ENCODE assay signal across 21 cellular contexts in genomic region chr14:78196323-78196722, GRCh38. TPM values are rescaled to one million over a fixed set of nuclear protein-coding genes. Genes with fewer than 3 reads are reported as not detected.
A peak's percentile ranks its signal among the peaks of the same experiment; 100 is the strongest.
DNase-seq lines count a peak whose midpoint lies in the region; ATAC-seq, FAIRE-seq and TF ChIP-seq lines count a peak whose summit lies in the region.
"Had no signal": no experiment of that assay in that cellular context is flagged by ENCODE, and none has a peak within 500 bp of the region (broad histone marks: within the 10 kb centered on the region; RNA-seq: fewer than 3 reads in every experiment).

No MANE protein-coding gene starts in this region.

- no peak overlapping the region for H3K23ac ChIP-seq in H1 (ENCODE audit: insufficient read length)

- no peaks in the 10 kb centered on the region for H3K23me2 ChIP-seq in H1 (ENCODE audit: low read depth, low read length)

- no peak for FAIRE-seq in H1 (lab: Jason Lieb, UNC)
- FAIRE-seq in HTR-8/SVneo (lab: Jason Lieb, UNC): no peak
- FAIRE-seq: A549, GM12878, H54 had no signal

- no peak overlapping the region for H3K14ac ChIP-seq in H1 (ENCODE audit: insufficient read length)

- no peak overlapping the region for H2BK5ac ChIP-seq in H1 (ENCODE audit: low read depth, low read length)

- DNase-seq in cardiac septum (ENCODE audit: low spot score) (peak; percentile 58), left ventricle myocardium superior (no peak), Panc1 (ENCODE audit: low read depth, low spot score) (no peak), H1 (ENCODE audit: low read depth in 1 of 2, low spot score in 2 of 2) (no peak), HTR-8/SVneo (ENCODE audit: insufficient read length, low spot score) (no peak)
- DNase-seq in activated CD4-positive, alpha-beta T cell treated with anti-CD3 and anti-CD28 coated beads, Interleukin-2, amount 10 ng/mL, durations not matched to agents 7 days and 5 days: no peak
- DNase-seq: Caco-2; CD4-positive, alpha-beta T cell; EL; MG63; NCI-H1048; NCI-H2029 treated with DMSO at 0.1 percent for 48 hours; NCI-H446 treated with DMSO at 0.1 percent for 48 hours; NCI-H774 had no signal

- H2BK15ac ChIP-seq in H1 (ENCODE audit: low read length): no peak overlapping the region

- no peak overlapping the region for H3K18ac ChIP-seq in H1 (ENCODE audit: extremely low read depth, low read length)

- H2BK120ac ChIP-seq in H1 (replicated peaks; ENCODE audit: low read depth, low read length): no peak overlapping the region

- no peaks in the 10 kb centered on the region for H3K36me3 ChIP-seq in Panc1 (ENCODE audit: control insufficient read depth, insufficient read depth, low read length)
- H3K36me3 ChIP-seq in H1 (ENCODE audit: control insufficient read depth in 2 of 4, insufficient read depth in 4 of 4, low read length in 3 of 4): no peaks in the 10 kb centered on the region
- H3K36me3 ChIP-seq: MG63 had no signal

- no peaks in the 10 kb centered on the region for H3K79me1 ChIP-seq in H1 (ENCODE audit: low read depth, low read length)

- ATAC-seq in left ventricle myocardium superior: no peak
- ATAC-seq in Panc1: no peak
- ATAC-seq in HG03460 (IDR thresholded peaks at IDR 0.05; ENCODE audit: unreplicated experiment): no peak
- ATAC-seq: GM12878 had no signal

- CTCF ChIA-PET in Panc1 (lab: Charles Lee): no interaction called here
- CTCF ChIA-PET in H1 (lab: Charles Lee; ENCODE audit: partially characterized antibody): interaction anchor here (0.8 to 1.7 kb wide), 10 partner anchors 13 to 242 kb away, joined by 3 to 7 read pairs (median 4); no protein-coding TSS in a partner anchor
- CTCF ChIA-PET in activated CD4-positive, alpha-beta T cell treated with anti-CD3 and anti-CD28 coated beads, Interleukin-2, amount 10 ng/mL, durations not matched to agents 7 days and 5 days (lab: Charles Lee): no interaction called here

- TF ChIP-seq RAD21 in H1 (IDR thresholded peaks at IDR 0.05 in 1 of 2, conservative IDR thresholded peaks at IDR 0.05 in 1 of 2; ENCODE audit: low read depth in 2 of 2, low read length in 2 of 2): peak; percentile 28 to 44

- no peak overlapping the region for H3K56ac ChIP-seq in H1 (replicated peaks; ENCODE audit: insufficient read length, low read depth, low read length)

- H4K20me1 ChIP-seq in H1 (replicated peaks in 1 of 2; ENCODE audit: control insufficient read depth in 1 of 2, insufficient read depth in 2 of 2, low read length in 2 of 2): no peaks in the 10 kb centered on the region

- no peak overlapping the region for H4K91ac ChIP-seq in H1 (replicated peaks; ENCODE audit: insufficient read length, low read length)

- no peak overlapping the region for H3K4me3 ChIP-seq in Panc1 (ENCODE audit: low read depth in 2 of 2, low read length in 2 of 2)
- no peak overlapping the region for H3K4me3 ChIP-seq in H1 (ENCODE audit: extremely low read depth in 1 of 4, insufficient read depth in 2 of 4, low read depth in 3 of 4, low read length in 4 of 4)
- H3K4me3 ChIP-seq: A549, GM12878, MG63, SK-N-MC had no signal

- no peak overlapping the region for H3K4ac ChIP-seq in H1 (replicated peaks; ENCODE audit: insufficient read length, low read depth, low read length)

- intact Hi-C loops in cardiac septum (cut with DNase I): no loop called here
- intact Hi-C loops in left ventricle myocardium superior (cut with micrococcal nuclease): no loop called here
- intact Hi-C loops in Panc1 (cut with micrococcal nuclease; ENCODE audit: unreplicated experiment): no loop called here

- H3K9me3 Mint-ChIP-seq in activated CD4-positive, alpha-beta T cell treated with anti-CD3 and anti-CD28 coated beads, Interleukin-2, amount 10 ng/mL, durations not matched to agents 7 days and 5 days: peaks cover 7% of the 10 kb centered on the region
- H3K9me3 Mint-ChIP-seq: CD4-positive, alpha-beta T cell had no signal

- no peaks in the 10 kb centered on the region for H3K36me3 Mint-ChIP-seq in activated CD4-positive, alpha-beta T cell treated with anti-CD3 and anti-CD28 coated beads, Interleukin-2, amount 10 ng/mL, durations not matched to agents 7 days and 5 days (ENCODE audit: low read depth)

- 0 out of 2 replicates have a peak, but pooled peaks have one; percentile 4 for TF ChIP-seq CTCF in Panc1 (IDR thresholded peaks at IDR 0.05)
- peak in 2 of 3 experiments; percentile 19 to 37; a peak in 2 of 4 replicates for TF ChIP-seq CTCF in H1 (IDR thresholded peaks at IDR 0.05; ENCODE audit: control extremely low read depth in 1 of 3, insufficient read depth in 1 of 3, low read depth in 1 of 3, low read length in 3 of 3)

- BruUV-seq in Panc1 (replicated peaks; lab: Mats Ljungman, UMichigan): no TSS peak

- no peaks in the 10 kb centered on the region for H3K9me3 ChIP-seq in Panc1 (ENCODE audit: control insufficient read depth, insufficient read depth, low read depth, low read length)
- H3K9me3 ChIP-seq in H1 (ENCODE audit: insufficient read depth in 2 of 2, low read depth in 1 of 2, low read length in 1 of 2): no peaks in the 10 kb centered on the region
- H3K9me3 ChIP-seq: A549, Caco-2, MG63 had no signal

- H3K27ac ChIP-seq in Panc1 (ENCODE audit: low read length): no peak overlapping the region
- no peak overlapping the region for H3K27ac ChIP-seq in H1 (ENCODE audit: low read depth, low read length)
- H3K27ac ChIP-seq: A549, KMS-11, SK-N-MC had no signal

- H3K79me2 ChIP-seq in H1 (ENCODE audit: control insufficient read depth in 1 of 2, insufficient read depth in 2 of 2, low read length in 2 of 2): no peaks in the 10 kb centered on the region

- no peak overlapping the region for H2AFZ ChIP-seq in H1 (ENCODE audit: low read length)

- no peak overlapping the region for H3K4me3 Mint-ChIP-seq in activated CD4-positive, alpha-beta T cell treated with anti-CD3 and anti-CD28 coated beads, Interleukin-2, amount 10 ng/mL, durations not matched to agents 7 days and 5 days
- H3K4me3 Mint-ChIP-seq: CD4-positive, alpha-beta T cell had no signal

- H3K27me3 Mint-ChIP-seq in activated CD4-positive, alpha-beta T cell treated with anti-CD3 and anti-CD28 coated beads, Interleukin-2, amount 10 ng/mL, durations not matched to agents 7 days and 5 days: peaks cover 3% of the 10 kb centered on the region
- H3K27me3 Mint-ChIP-seq: CD4-positive, alpha-beta T cell had no signal

- no peak for TF ChIP-seq EP300 in H1 (IDR thresholded peaks at IDR 0.05; ENCODE audit: borderline replicate concordance in 1 of 2, low read depth in 2 of 2, low read length in 2 of 2)

- no peak overlapping the region for H2BK20ac ChIP-seq in H1 (ENCODE audit: low read length)

- H3K27ac Mint-ChIP-seq in activated CD4-positive, alpha-beta T cell treated with anti-CD3 and anti-CD28 coated beads, Interleukin-2, amount 10 ng/mL, durations not matched to agents 7 days and 5 days: no peak overlapping the region
- H3K27ac Mint-ChIP-seq: CD4-positive, alpha-beta T cell had no signal

- no peak overlapping the region for H3K4me2 ChIP-seq in H1 (ENCODE audit: insufficient read depth in 1 of 2, low read depth in 2 of 2, low read length in 2 of 2)
- H3K4me2 ChIP-seq: A549, KMS-11 had no signal

- in situ Hi-C loops in Panc1 (cut with HindIII; ENCODE audit: low pct_unique_long_range_greater_than_20kb, low sequenced_read_pairs): no loop called here

- peaks cover under 1% of the 10 kb centered on the region for H3K4me1 Mint-ChIP-seq in activated CD4-positive, alpha-beta T cell treated with anti-CD3 and anti-CD28 coated beads, Interleukin-2, amount 10 ng/mL, durations not matched to agents 7 days and 5 days

- no peaks in the 10 kb centered on the region for H3K4me1 ChIP-seq in Panc1 (ENCODE audit: control insufficient read depth, insufficient read depth, low read length)
- H3K4me1 ChIP-seq in H1 (replicated peaks in 1 of 4; ENCODE audit: control insufficient read depth in 3 of 4, insufficient read depth in 4 of 4, low read length in 3 of 4): no peaks in the 10 kb centered on the region
- H3K4me1 ChIP-seq: A549, Caco-2 had no signal

- H2AK5ac ChIP-seq in H1 (ENCODE audit: low read depth, low read length): no peak overlapping the region

- no peak overlapping the region for H4K5ac ChIP-seq in H1 (ENCODE audit: insufficient read length, low read depth, low read length)

- no peak overlapping the region for H2BK12ac ChIP-seq in H1 (ENCODE audit: low read depth, low read length)

- no peak for TF ChIP-seq POLR2A in H1 (IDR thresholded peaks at IDR 0.05; ENCODE audit: control extremely low read depth in 1 of 2, low read depth in 2 of 2, low read length in 2 of 2)

- 0 out of 2 replicates have a peak, but pooled peaks cover 2% of the 10 kb centered on the region for H3K27me3 ChIP-seq in Panc1 (ENCODE audit: control insufficient read depth, insufficient read depth, low read length)
- H3K27me3 ChIP-seq in H1 (replicated peaks in 1 of 4; ENCODE audit: control insufficient read depth in 3 of 4, extremely low read depth in 1 of 4, insufficient read depth in 3 of 4, low read length in 3 of 4): no peaks in the 10 kb centered on the region
- H3K27me3 ChIP-seq: MG63 had no signal

- H3K9ac ChIP-seq in H1 (replicated peaks in 1 of 4; ENCODE audit: extremely low read depth in 1 of 4, low read depth in 3 of 4, low read length in 3 of 4): no peak overlapping the region
- H3K9ac ChIP-seq: KMS-11 had no signal

- POLR2A ChIA-PET in Panc1 (lab: Charles Lee) (no interaction called here), H1 (lab: Charles Lee; ENCODE audit: partially characterized antibody) (no interaction called here)
- POLR2A ChIA-PET in activated CD4-positive, alpha-beta T cell treated with anti-CD3 and anti-CD28 coated beads, Interleukin-2, amount 10 ng/mL, durations not matched to agents 7 days and 5 days (lab: Charles Lee): no interaction called here

- WGBS in H1 (ENCODE audit: extremely low coverage in 1 of 2, insufficient coverage in 1 of 2, insufficient read length in 1 of 2, insufficient replicate concordance in 2 of 2, low coverage in 1 of 2, low lambda C conversion rate in 2 of 2, missing lambda C conversion rate in 1 of 2), 2 experiments: 87% methylated on average over 2 of the region's 2 CpGs; no CpG with 5 or more reads in 1 of the 2 experiments

- no peak overlapping the region for H4K8ac ChIP-seq in H1 (ENCODE audit: extremely low read depth, insufficient read depth, low read length)

RNA-seq across cellular contexts. Expression of gene NRXN3, which starts 26.1 kb away (rescaled TPM):
- 4.1 TPM for total RNA-seq in cardiac septum
- total RNA-seq in left ventricle myocardium superior: 1.0 TPM
- total RNA-seq in Panc1 (2021; ENCODE audit: unreplicated experiment): not detected
- not detected for polyA plus RNA-seq in Panc1 (2012; ENCODE audit: insufficient read length)
- total RNA-seq in H1 (2021; fragmentation: NEBNext Ultra II Directional; extraction: Animal tissue kit (Norgen Biotek cat#: 25700)): 3.0 and 4.1 TPM in 2 replicates
- polyA plus RNA-seq in H1 (2011; rRNA removed): 2.6 and 3.1 TPM in 2 replicates
- 2.3 TPM for polyA plus RNA-seq in H1 (2011; cell fraction: cytosol; rRNA removed)
- 11.2 TPM for polyA plus RNA-seq in H1 (2011; cell fraction: nucleus; rRNA removed)
- 1.9 to 2.7 TPM (median 2.2 TPM) in 4 replicates for polyA plus RNA-seq in H1 (2012, experiment 1 of 2)
- 0.35 TPM for polyA plus RNA-seq in H1 (2012, experiment 2 of 2)
- 3.1 TPM for polyA plus RNA-seq in H1 (2013, experiment 1 of 2)
- polyA plus RNA-seq in H1 (2013, experiment 2 of 2): 3.0 TPM
- polyA minus RNA-seq in H1 (2011; rRNA and poly(A)+ RNA removed): 9.8 and 14.1 TPM in 2 replicates
- 3.4 TPM for polyA minus RNA-seq in H1 (2011; cell fraction: cytosol; rRNA and poly(A)+ RNA removed)
- polyA minus RNA-seq in H1 (2011; cell fraction: nucleus; rRNA and poly(A)+ RNA removed): 41.5 TPM
- total RNA-seq in activated CD4-positive, alpha-beta T cell treated with anti-CD3 and anti-CD28 coated beads, Interleukin-2, amount 10 ng/mL, durations not matched to agents 7 days and 5 days: not detected
- total RNA-seq: CD4-positive, alpha-beta T cell; HT-29 had no signal
